Comparison of ENCODE assay signal across 1 cellular context in genomic region chr5:68271124-68271523, GRCh38.
TF ChIP-seq lines count a peak whose summit lies in the region.

No MANE protein-coding gene starts in this region.

TF ChIP-seq in HepG2, 621 proteins besides CTCF, POLR2A, EP300 and RAD21 (continued from another document and continues in another):
- TF ChIP-seq ZNF280D (CRISPR knock-in tag; IDR thresholded peaks at IDR 0.05): 0 out of 2 replicates have a peak, but pooled peaks have one; percentile 25
- no peak for TF ChIP-seq ZNF543 (CRISPR knock-in tag; IDR thresholded peaks at IDR 0.05)
- TF ChIP-seq ZNF180 (CRISPR knock-in tag; IDR thresholded peaks at IDR 0.05; ENCODE audit: borderline replicate concordance, low read depth): no peak
- peak; percentile 57 for TF ChIP-seq TBX2 (CRISPR knock-in tag; IDR thresholded peaks at IDR 0.05; ENCODE audit: borderline replicate concordance)
- TF ChIP-seq CSRNP2 (CRISPR knock-in tag; conservative IDR thresholded peaks at IDR 0.05; ENCODE audit: low read depth): no peak
- TF ChIP-seq ZNF484 (CRISPR knock-in tag; IDR thresholded peaks at IDR 0.05; ENCODE audit: borderline replicate concordance, low read depth): no peak
- TF ChIP-seq ZNF460 (CRISPR knock-in tag; IDR thresholded peaks at IDR 0.05; ENCODE audit: borderline replicate concordance): no peak
- TF ChIP-seq ZNF703 (CRISPR knock-in tag; IDR thresholded peaks at IDR 0.05; ENCODE audit: borderline replicate concordance): no peak
- TF ChIP-seq RCOR2 (CRISPR knock-in tag; IDR thresholded peaks at IDR 0.05): peak; percentile 81
- peak; percentile 79 for TF ChIP-seq SALL1 (CRISPR knock-in tag; IDR thresholded peaks at IDR 0.05)
- no peak for TF ChIP-seq NR3C1 (CRISPR knock-in tag; IDR thresholded peaks at IDR 0.05)
- TF ChIP-seq ETV5 (CRISPR knock-in tag; IDR thresholded peaks at IDR 0.05; ENCODE audit: borderline replicate concordance): peak; percentile 77; the same call in 1 of the 2 replicates
- TF ChIP-seq HOXA3 (CRISPR knock-in tag; IDR thresholded peaks at IDR 0.05): no peak; the same call in 1 of the 2 replicates
- no peak for TF ChIP-seq YY1 (IDR thresholded peaks at IDR 0.05; ENCODE audit: insufficient read depth, insufficient replicate concordance, low read depth, low read length)
- no peak for TF ChIP-seq ZFP82 (CRISPR knock-in tag; IDR thresholded peaks at IDR 0.05; ENCODE audit: borderline replicate concordance)
- TF ChIP-seq TRIM22 (IDR thresholded peaks at IDR 0.05): no peak
- TF ChIP-seq CREM (IDR thresholded peaks at IDR 0.05): peak; percentile 69; the same call in 1 of the 2 replicates
- TF ChIP-seq CREM (CRISPR knock-in tag; IDR thresholded peaks at IDR 0.05): no peak
- TF ChIP-seq TSC22D2 (CRISPR knock-in tag; IDR thresholded peaks at IDR 0.05; ENCODE audit: borderline replicate concordance): no peak
- no peak for TF ChIP-seq FOSL2 (CRISPR knock-in tag; IDR thresholded peaks at IDR 0.05)
- no peak for TF ChIP-seq ZBTB34 (CRISPR knock-in tag; IDR thresholded peaks at IDR 0.05)
- TF ChIP-seq TFAP4 (IDR thresholded peaks at IDR 0.05; ENCODE audit: borderline replicate concordance, low read depth): no peak
- TF ChIP-seq PHF5A (CRISPR knock-in tag; IDR thresholded peaks at IDR 0.05; ENCODE audit: low read depth, unreplicated experiment): no peak
- TF ChIP-seq MED1 (CRISPR knock-in tag; IDR thresholded peaks at IDR 0.05): peak; percentile 63
- TF ChIP-seq SNAI1 (CRISPR knock-in tag; IDR thresholded peaks at IDR 0.05; ENCODE audit: borderline replicate concordance): no peak
- TF ChIP-seq RAD51 (IDR thresholded peaks at IDR 0.05; ENCODE audit: borderline replicate concordance): no peak
- peak; percentile 54; the same call in 1 of the 2 replicates for TF ChIP-seq FOXK1 (CRISPR knock-in tag; IDR thresholded peaks at IDR 0.05; ENCODE audit: borderline replicate concordance, low read depth)
- TF ChIP-seq DNMT1 (CRISPR knock-in tag; IDR thresholded peaks at IDR 0.05): no peak
- no peak for TF ChIP-seq ZNF746 (CRISPR knock-in tag; IDR thresholded peaks at IDR 0.05)
- TF ChIP-seq HES4 (CRISPR knock-in tag; IDR thresholded peaks at IDR 0.05; ENCODE audit: borderline replicate concordance): no peak
- TF ChIP-seq RORA (CRISPR knock-in tag; IDR thresholded peaks at IDR 0.05): no peak
- TF ChIP-seq NR2F6 (IDR thresholded peaks at IDR 0.05): peak; percentile 72
- TF ChIP-seq NR2F6 (CRISPR knock-in tag; IDR thresholded peaks at IDR 0.05): peak; percentile 40; the same call in 1 of the 2 replicates
- TF ChIP-seq FOXO1 (CRISPR knock-in tag; IDR thresholded peaks at IDR 0.05): peak; percentile 55; the same call in 1 of the 2 replicates
- TF ChIP-seq AKNA (CRISPR knock-in tag; IDR thresholded peaks at IDR 0.05; ENCODE audit: borderline replicate concordance): no peak
- no peak for TF ChIP-seq ZNF441 (CRISPR knock-in tag; IDR thresholded peaks at IDR 0.05; ENCODE audit: borderline replicate concordance)
- TF ChIP-seq ZNF296 (CRISPR knock-in tag; conservative IDR thresholded peaks at IDR 0.05): no peak
- TF ChIP-seq NCOA2 (CRISPR knock-in tag; IDR thresholded peaks at IDR 0.05): peak; percentile 70
- peak; percentile 19; the same call in 1 of the 2 replicates for TF ChIP-seq RXRA (CRISPR knock-in tag; IDR thresholded peaks at IDR 0.05)
- TF ChIP-seq ZNF672 (CRISPR knock-in tag; IDR thresholded peaks at IDR 0.05): no peak
- TF ChIP-seq ZBTB7A (CRISPR knock-in tag; IDR thresholded peaks at IDR 0.05): no peak
- TF ChIP-seq ZEB1 (IDR thresholded peaks at IDR 0.05; ENCODE audit: insufficient replicate concordance, low read depth): no peak
- TF ChIP-seq IRF2 (CRISPR knock-in tag; IDR thresholded peaks at IDR 0.05): 0 out of 2 replicates have a peak, but pooled peaks have one; percentile 43
- TF ChIP-seq PCBP2 (optimal IDR thresholded peaks at IDR 0.05; ENCODE audit: low read depth, low read length, poor library complexity, severe bottlenecking): no peak
- no peak for TF ChIP-seq ZBTB46 (CRISPR knock-in tag; IDR thresholded peaks at IDR 0.05; ENCODE audit: borderline replicate concordance)
- TF ChIP-seq ZMYM3 (CRISPR knock-in tag; IDR thresholded peaks at IDR 0.05): peak; percentile 44; the same call in 1 of the 2 replicates
- TF ChIP-seq ZNF256 (CRISPR knock-in tag; conservative IDR thresholded peaks at IDR 0.05): no peak
